Comparison of ENCODE assay signal across 12 cellular contexts in the genomic region with DNA sequence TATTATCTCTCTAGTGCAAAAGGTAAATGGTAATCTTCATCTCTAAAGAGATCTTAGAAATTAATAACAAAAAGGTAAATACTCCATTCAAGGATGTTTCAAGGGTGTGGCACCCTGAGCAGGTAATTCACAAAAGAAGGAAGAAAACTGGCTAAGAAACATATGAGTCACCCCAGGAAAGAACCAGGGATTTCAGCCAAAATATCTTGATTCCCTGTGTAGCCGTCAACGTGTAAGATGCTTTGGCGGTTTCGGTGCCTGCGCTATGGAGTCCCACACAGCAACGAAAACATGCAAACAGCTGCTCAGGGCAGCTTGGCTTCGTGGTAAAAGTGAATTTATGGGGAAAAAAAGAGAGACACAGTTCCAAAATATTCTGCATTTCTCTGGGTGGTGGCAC. TPM values are rescaled to one million over a fixed set of nuclear protein-coding genes. Genes with fewer than 3 reads are reported as not detected.
DNase-seq lines count a peak whose midpoint lies in the region; ATAC-seq and TF ChIP-seq lines count a peak whose summit lies in the region.
"Had no signal": no experiment of that assay in that cellular context is flagged by ENCODE, and none has a peak within 500 bp of the region (broad histone marks: within the 10 kb centered on the region; RNA-seq: fewer than 3 reads in every experiment).

No MANE protein-coding gene starts in this region.

- H3K4me1 ChIP-seq in effector memory CD4-positive, alpha-beta T cell (ENCODE audit: control insufficient read depth, insufficient read depth, low read length, poor library complexity, severe bottlenecking): peaks cover 71% of the 10 kb centered on the region
- H3K4me1 ChIP-seq in spleen (peaks cover 56 to 97% (median 82%) of the 10 kb centered on the region in 6 donors), sigmoid colon (peaks cover 0 to 2% (median 1%) of the 10 kb centered on the region in 4 donors), hepatocyte (ENCODE audit: insufficient read depth) (no peaks in the 10 kb centered on the region)

- TF ChIP-seq POLR2A in spleen (IDR thresholded peaks at IDR 0.05) (no peak), sigmoid colon (IDR thresholded peaks at IDR 0.05) (no peak)

- no peak overlapping the region for H3K4me2 ChIP-seq in hepatocyte

- H3K27me3 ChIP-seq in effector memory CD4-positive, alpha-beta T cell (replicated peaks; ENCODE audit: control insufficient read depth, insufficient read depth, low read length, poor library complexity, severe bottlenecking): no peaks in the 10 kb centered on the region
- H3K27me3 ChIP-seq in spleen (replicated peaks in 1 of 7): no peaks in the 10 kb centered on the region
- peaks cover 0 to 20% (median 5%) of the 10 kb centered on the region in 3 donors for H3K27me3 ChIP-seq in sigmoid colon
- peaks cover 7% of the 10 kb centered on the region for H3K27me3 ChIP-seq in hepatocyte

- intact Hi-C loops in spleen (cut with DNase I; ENCODE audit: low total_unique reads) (no loop called here), sigmoid colon (cut with DNase I) (no loop called here)

- ATAC-seq in activated T-cell treated with anti-CD3 and anti-CD28 coated beads, Interleukin-2, amount 50 U/mL, for 4 hours: no peak
- ATAC-seq: stimulated activated memory B cell treated with anti-CD40 and anti-IgM and Interleukin-4, amounts not matched to agents 10 μg/mL and 1 μg/mL and 100 μg/mL, for 72 hours had no signal

- H2AFZ ChIP-seq in hepatocyte: no peak overlapping the region

- H3K9ac ChIP-seq in SK-N-MC (ENCODE audit: insufficient read length): no peak overlapping the region

- no peaks in the 10 kb centered on the region for H4K20me1 ChIP-seq in hepatocyte (ENCODE audit: insufficient read depth, poor library complexity, severe bottlenecking)

- no peak for TF ChIP-seq CTCF in spleen (IDR thresholded peaks at IDR 0.05 in 8 of 11, conservative IDR thresholded peaks at IDR 0.05 in 3 of 11)
- TF ChIP-seq CTCF in sigmoid colon (IDR thresholded peaks at IDR 0.05): no peak
- TF ChIP-seq CTCF in hepatocyte (IDR thresholded peaks at IDR 0.05; ENCODE audit: poor library complexity): no peak

- H3K79me2 ChIP-seq in hepatocyte: no peaks in the 10 kb centered on the region

- H3K36me3 Mint-ChIP-seq in activated T-cell treated with anti-CD3 and anti-CD28 coated beads, Interleukin-2, amount 50 U/mL, for 4 hours (ENCODE audit: insufficient read depth): peaks cover 2% of the 10 kb centered on the region

- H3K4me3 ChIP-seq in SK-N-MC (no peak overlapping the region), spleen (peak overlapping the region in 1 of 8 donors; percentile 93), sigmoid colon (no peak overlapping the region), hepatocyte (no peak overlapping the region)
- no peak overlapping the region for H3K4me3 ChIP-seq in effector memory CD4-positive, alpha-beta T cell (ENCODE audit: insufficient read depth, low read depth, low read length, poor library complexity, severe bottlenecking)

- no peaks in the 10 kb centered on the region for H3K36me3 ChIP-seq in SK-N-MC (ENCODE audit: insufficient read depth, low read length)
- H3K36me3 ChIP-seq in effector memory CD4-positive, alpha-beta T cell (ENCODE audit: control insufficient read depth, insufficient read depth, low read length): peaks cover 5% of the 10 kb centered on the region
- H3K36me3 ChIP-seq in spleen: peaks cover 0 to 25% (median 11%) of the 10 kb centered on the region in 6 donors
- no peaks in the 10 kb centered on the region for H3K36me3 ChIP-seq in sigmoid colon
- no peaks in the 10 kb centered on the region for H3K36me3 ChIP-seq in hepatocyte (replicated peaks; ENCODE audit: insufficient read depth, low read depth)

- no peaks in the 10 kb centered on the region for H3K9me2 ChIP-seq in hepatocyte (replicated peaks; ENCODE audit: insufficient read depth)

- H3K27ac ChIP-seq in SK-N-MC: peak overlapping the region; percentile 69
- peak overlapping the region; percentile 74 for H3K27ac ChIP-seq in effector memory CD4-positive, alpha-beta T cell (ENCODE audit: insufficient read depth, low read length, poor library complexity, severe bottlenecking)
- peak overlapping the region in 7 of 8 donors; percentile 9 to 97 (median 93) for H3K27ac ChIP-seq in spleen
- no peak overlapping the region for H3K27ac ChIP-seq in sigmoid colon
- no peak overlapping the region for H3K27ac ChIP-seq in hepatocyte

- H3K4me3 Mint-ChIP-seq in activated T-cell treated with anti-CD3 and anti-CD28 coated beads, Interleukin-2, amount 50 U/mL, for 4 hours: peak overlapping the region; percentile 98

- no peak for DNase-seq in activated T-cell treated with anti-CD3 and anti-CD28 coated beads, Interleukin-2, amount 50 U/mL, for 4 hours
- DNase-seq in activated T-cell treated with anti-CD3 and anti-CD28 coated beads for 4 hours (no peak), SK-N-MC (ENCODE audit: low read depth, low spot score) (no peak), spleen (no peak), sigmoid colon (no peak), hepatocyte (ENCODE audit: low spot score) (no peak), NCI-H510A (lab: John Stamatoyannopoulos, UW) (no peak)
- DNase-seq in effector memory CD4-positive, alpha-beta T cell: no peak
- DNase-seq: caudate nucleus, NCI-H1417, NCI-H510A treated with DMSO at 0.1 percent for 48 hours had no signal

- H3K9me3 ChIP-seq in SK-N-MC (ENCODE audit: low read depth, low read length): no peaks in the 10 kb centered on the region
- H3K9me3 ChIP-seq in effector memory CD4-positive, alpha-beta T cell (ENCODE audit: control insufficient read depth, low read length): no peaks in the 10 kb centered on the region
- H3K9me3 ChIP-seq in spleen: no peaks in the 10 kb centered on the region
- no peaks in the 10 kb centered on the region for H3K9me3 ChIP-seq in sigmoid colon
- no peaks in the 10 kb centered on the region for H3K9me3 ChIP-seq in hepatocyte (ENCODE audit: low read depth)

- peaks cover 75% of the 10 kb centered on the region for H3K4me1 Mint-ChIP-seq in activated T-cell treated with anti-CD3 and anti-CD28 coated beads, Interleukin-2, amount 50 U/mL, for 4 hours (ENCODE audit: low read depth)

- WGBS in spleen, 5 donors: 65 to 74% (median 72%) methylated on average over 7 of the region's 7 CpGs
- WGBS in sigmoid colon, 2 donors: 15 to 55% methylated on average over 7 of the region's 7 CpGs
- 82% methylated on average over 7 of the region's 7 CpGs for WGBS in hepatocyte (ENCODE audit: low lambda C conversion rate, missing lambda C conversion rate)

- TF ChIP-seq EP300 in sigmoid colon (IDR thresholded peaks at IDR 0.05): no peak

- no peaks in the 10 kb centered on the region for H3K27me3 Mint-ChIP-seq in activated T-cell treated with anti-CD3 and anti-CD28 coated beads, Interleukin-2, amount 50 U/mL, for 4 hours (ENCODE audit: low read depth)
- H3K27me3 Mint-ChIP-seq: stimulated activated memory B cell treated with anti-CD40 and anti-IgM and Interleukin-4, amounts not matched to agents 10 μg/mL and 1 μg/mL and 100 μg/mL, for 72 hours had no signal

- H3K9me3 Mint-ChIP-seq in activated T-cell treated with anti-CD3 and anti-CD28 coated beads, Interleukin-2, amount 50 U/mL, for 4 hours: no peaks in the 10 kb centered on the region
- H3K9me3 Mint-ChIP-seq: stimulated activated memory B cell treated with anti-CD40 and anti-IgM and Interleukin-4, amounts not matched to agents 10 μg/mL and 1 μg/mL and 100 μg/mL, for 72 hours had no signal

RNA-seq across cellular contexts. Expression of gene ITGB2, which starts 3.7 kb away (rescaled TPM):
- total RNA-seq in activated T-cell treated with anti-CD3 and anti-CD28 coated beads, Interleukin-2, amount 50 U/mL, for 4 hours: 100 to 1,000 TPM; 175 to 195 (median 180) TPM
- total RNA-seq in spleen (100 to 1,000 TPM; 285 to 754 (median 415) TPM), sigmoid colon (10 to 100 TPM; 14.7 to 82.0 (median 48.5) TPM), hepatocyte (1.6 and 3.8 TPM in 2 replicates)
- polyA plus RNA-seq in spleen (100 to 1,000 TPM in 2 of 3 donors, 10 to 100 TPM in 1; 92.1 to 332 (median 250) TPM), sigmoid colon (100 to 1,000 TPM in 1 of 3 donors, 10 to 100 TPM in 2; 21.0 to 103 (median 60.5) TPM), hepatocyte (3.8 and 4.2 TPM in 2 replicates)

RNA-seq across cellular contexts. Expression of gene SLX9, which starts 22.9 kb away (rescaled TPM):
- total RNA-seq in activated T-cell treated with anti-CD3 and anti-CD28 coated beads, Interleukin-2, amount 50 U/mL, for 4 hours: 100 to 1,000 TPM; 100 to 130 (median 126) TPM
- total RNA-seq in spleen: 10 to 100 TPM in 6 of 7 donors, 1 to 10 TPM in 1; 6.1 to 30.6 (median 26.4) TPM
- polyA plus RNA-seq in spleen: 10 to 100 TPM; 16.4 to 35.4 (median 28.5) TPM
- 10 to 100 TPM; 18.3 to 38.8 (median 22.0) TPM for total RNA-seq in sigmoid colon
- 10 to 100 TPM in 2 of 3 donors, 1 to 10 TPM in 1; 9.7 to 31.9 (median 15.0) TPM for polyA plus RNA-seq in sigmoid colon
- 11.5 and 16.3 TPM in 2 replicates for total RNA-seq in hepatocyte
- 33.2 and 37.2 TPM in 2 replicates for polyA plus RNA-seq in hepatocyte

RNA-seq across cellular contexts. Expression of gene PTTG1IP, which starts 43.5 kb away (rescaled TPM):
- 10 to 100 TPM; 33.8 to 37.6 (median 34.6) TPM for total RNA-seq in activated T-cell treated with anti-CD3 and anti-CD28 coated beads, Interleukin-2, amount 50 U/mL, for 4 hours
- 100 to 1,000 TPM; 121 to 189 (median 165) TPM for total RNA-seq in spleen
- polyA plus RNA-seq in spleen: 10 to 100 TPM; 57.6 to 69.3 (median 64.9) TPM
- total RNA-seq in sigmoid colon: 100 to 1,000 TPM; 158 to 208 (median 188) TPM
- 100 to 1,000 TPM in 1 of 3 donors, 10 to 100 TPM in 2; 49.7 to 146 (median 59.5) TPM for polyA plus RNA-seq in sigmoid colon
- total RNA-seq in hepatocyte: 344 and 348 TPM in 2 replicates
- polyA plus RNA-seq in hepatocyte: 315 and 362 TPM in 2 replicates

Comparison
In these comparisons a context has a peak if more than half of its experiments do, and no peak if none do; other contexts are left out.
1. H3K27ac ChIP-seq: peak in SK-N-MC (single experiment), effector memory CD4-positive, alpha-beta T cell (single experiment) and spleen (7 of 8); none in sigmoid colon (0 of 4) and hepatocyte (single experiment).